In the genomic region with DNA sequence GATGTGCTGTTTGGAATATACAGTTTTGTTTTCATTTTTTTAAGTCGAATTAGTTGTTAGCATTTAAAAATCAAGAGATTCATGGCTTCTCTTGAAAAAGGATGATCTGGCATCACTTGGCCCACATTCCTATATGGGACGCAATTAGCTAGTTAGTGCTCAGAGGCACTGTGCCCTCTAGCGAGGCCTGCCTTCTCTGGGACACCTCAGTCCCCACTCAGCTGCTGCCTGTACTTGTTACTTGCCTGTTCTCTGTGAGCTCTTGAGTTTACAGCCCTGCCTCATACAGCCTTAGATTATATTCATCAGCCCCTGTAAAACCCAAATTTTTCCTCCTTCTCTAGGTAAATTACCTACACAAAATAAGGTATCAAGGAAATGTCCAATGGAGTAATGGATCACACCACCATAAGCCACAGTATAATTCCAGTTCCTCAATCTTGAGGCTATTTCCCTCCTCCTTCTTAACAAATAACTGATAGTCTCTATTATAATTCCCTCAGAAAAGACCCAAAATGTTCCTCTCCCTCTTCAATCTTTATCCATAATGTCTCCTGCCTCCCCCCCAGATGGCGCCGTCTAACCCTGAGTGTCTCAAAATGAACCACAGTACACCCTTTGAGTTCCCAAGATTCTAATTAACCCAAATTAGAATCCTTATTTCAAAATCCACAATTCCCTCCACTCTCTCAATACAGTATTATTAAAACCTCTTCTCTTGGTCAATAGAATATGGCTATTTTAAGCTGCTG, we compare ENCODE assay signal across 8 cellular contexts. TPM values are rescaled to one million over a fixed set of nuclear protein-coding genes. Genes with fewer than 3 reads are reported as not detected.
DNase-seq lines count a peak whose midpoint lies in the region; ATAC-seq and TF ChIP-seq lines count a peak whose summit lies in the region.

No MANE protein-coding gene starts in this region.

- TF ChIP-seq POLR2A in suprapubic skin (IDR thresholded peaks at IDR 0.05): no peak

- no peaks in the 10 kb centered on the region for H3K27me3 Mint-ChIP-seq in WTC11 (ENCODE audit: low read depth)

- no peaks in the 10 kb centered on the region for H3K27me3 ChIP-seq in suprapubic skin

- ATAC-seq in WTC11: no peak
- no peak for ATAC-seq in stimulated activated naive CD8-positive, alpha-beta T cell treated with anti-CD3 and anti-CD28 coated beads, Interleukin-15, Interleukin-2, amounts not matched to agents 100 U/mL and 50 U/mL, for 24 hours
- ATAC-seq in GM21576 (IDR thresholded peaks at IDR 0.05; ENCODE audit: unreplicated experiment): no peak

- no peak overlapping the region for H3K27ac ChIP-seq in suprapubic skin

- 86% methylated on average over 5 of the region's 5 CpGs for WGBS in suprapubic skin

- peaks cover 9% of the 10 kb centered on the region for H3K36me3 ChIP-seq in suprapubic skin

- H3K4me1 Mint-ChIP-seq in WTC11: peaks cover 27% of the 10 kb centered on the region

- no peaks in the 10 kb centered on the region for H3K9me3 Mint-ChIP-seq in WTC11

- peak overlapping the region; percentile 18 for H3K4me3 Mint-ChIP-seq in WTC11

- POLR2A ChIA-PET in WTC11 (lab: Charles Lee): no interaction called here

- H3K27ac Mint-ChIP-seq in WTC11: peak overlapping the region; percentile 2; the same call in 1 of the 2 replicates

- H3K4me3 ChIP-seq in suprapubic skin: no peak overlapping the region

- no peak for TF ChIP-seq EP300 in suprapubic skin (IDR thresholded peaks at IDR 0.05)

- peaks cover 21% of the 10 kb centered on the region for H3K4me1 ChIP-seq in suprapubic skin

- TF ChIP-seq CTCF in LNCAP (IDR thresholded peaks at IDR 0.05) (peak; percentile 51; the same call in 1 of the 2 replicates), WTC11 (IDR thresholded peaks at IDR 0.05) (no peak), suprapubic skin (IDR thresholded peaks at IDR 0.05) (no peak)

- CTCF ChIA-PET in WTC11 (lab: Charles Lee): interaction anchor here (0.6 to 1.0 kb wide), 2 partner anchors 90 to 252 kb away, joined by 3 read pairs; no protein-coding TSS in a partner anchor

- peaks cover 16% of the 10 kb centered on the region for H3K36me3 Mint-ChIP-seq in WTC11

- DNase-seq in EL (peak; percentile 50), WTC11 (ENCODE audit: low spot score) (no peak), fibroblast of the conjunctiva (ENCODE audit: low read depth) (peak; percentile 23), DMS79 treated with DMSO at 0.1 percent for 48 hours (lab: John Stamatoyannopoulos, UW) (no peak), suprapubic skin (ENCODE audit: low spot score in 2 of 2) (no peak)
- peak; percentile 64 for DNase-seq in stimulated activated naive CD8-positive, alpha-beta T cell treated with anti-CD3 and anti-CD28 coated beads, Interleukin-15, Interleukin-2, amounts not matched to agents 100 U/mL and 50 U/mL, for 24 hours

- no peaks in the 10 kb centered on the region for H3K9me3 ChIP-seq in suprapubic skin

TF ChIP-seq in WTC11, 78 proteins besides CTCF, POLR2A, EP300 and RAD21:
- TF ChIP-seq TEAD1 (CRISPR knock-in tag; IDR thresholded peaks at IDR 0.05): no peak
- TF ChIP-seq, protein P1, sequence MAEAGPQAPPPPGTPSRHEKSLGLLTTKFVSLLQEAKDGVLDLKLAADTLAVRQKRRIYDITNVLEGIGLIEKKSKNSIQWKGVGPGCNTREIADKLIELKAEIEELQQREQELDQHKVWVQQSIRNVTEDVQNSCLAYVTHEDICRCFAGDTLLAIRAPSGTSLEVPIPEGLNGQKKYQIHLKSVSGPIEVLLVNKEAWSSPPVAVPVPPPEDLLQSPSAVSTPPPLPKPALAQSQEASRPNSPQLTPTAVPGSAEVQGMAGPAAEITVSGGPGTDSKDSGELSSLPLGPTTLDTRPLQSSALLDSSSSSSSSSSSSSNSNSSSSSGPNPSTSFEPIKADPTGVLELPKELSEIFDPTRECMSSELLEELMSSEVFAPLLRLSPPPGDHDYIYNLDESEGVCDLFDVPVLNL (CRISPR knock-in tag; IDR thresholded peaks at IDR 0.05; ENCODE audit: borderline replicate concordance, low read depth): no peak
- no peak for TF ChIP-seq NFE2L1 (CRISPR knock-in tag; IDR thresholded peaks at IDR 0.05)
- no peak for TF ChIP-seq ZNF423 (CRISPR knock-in tag; IDR thresholded peaks at IDR 0.05)
- TF ChIP-seq, protein P2, sequence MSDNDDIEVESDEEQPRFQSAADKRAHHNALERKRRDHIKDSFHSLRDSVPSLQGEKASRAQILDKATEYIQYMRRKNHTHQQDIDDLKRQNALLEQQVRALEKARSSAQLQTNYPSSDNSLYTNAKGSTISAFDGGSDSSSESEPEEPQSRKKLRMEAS (CRISPR knock-in tag; IDR thresholded peaks at IDR 0.05): no peak
- TF ChIP-seq, protein P3, sequence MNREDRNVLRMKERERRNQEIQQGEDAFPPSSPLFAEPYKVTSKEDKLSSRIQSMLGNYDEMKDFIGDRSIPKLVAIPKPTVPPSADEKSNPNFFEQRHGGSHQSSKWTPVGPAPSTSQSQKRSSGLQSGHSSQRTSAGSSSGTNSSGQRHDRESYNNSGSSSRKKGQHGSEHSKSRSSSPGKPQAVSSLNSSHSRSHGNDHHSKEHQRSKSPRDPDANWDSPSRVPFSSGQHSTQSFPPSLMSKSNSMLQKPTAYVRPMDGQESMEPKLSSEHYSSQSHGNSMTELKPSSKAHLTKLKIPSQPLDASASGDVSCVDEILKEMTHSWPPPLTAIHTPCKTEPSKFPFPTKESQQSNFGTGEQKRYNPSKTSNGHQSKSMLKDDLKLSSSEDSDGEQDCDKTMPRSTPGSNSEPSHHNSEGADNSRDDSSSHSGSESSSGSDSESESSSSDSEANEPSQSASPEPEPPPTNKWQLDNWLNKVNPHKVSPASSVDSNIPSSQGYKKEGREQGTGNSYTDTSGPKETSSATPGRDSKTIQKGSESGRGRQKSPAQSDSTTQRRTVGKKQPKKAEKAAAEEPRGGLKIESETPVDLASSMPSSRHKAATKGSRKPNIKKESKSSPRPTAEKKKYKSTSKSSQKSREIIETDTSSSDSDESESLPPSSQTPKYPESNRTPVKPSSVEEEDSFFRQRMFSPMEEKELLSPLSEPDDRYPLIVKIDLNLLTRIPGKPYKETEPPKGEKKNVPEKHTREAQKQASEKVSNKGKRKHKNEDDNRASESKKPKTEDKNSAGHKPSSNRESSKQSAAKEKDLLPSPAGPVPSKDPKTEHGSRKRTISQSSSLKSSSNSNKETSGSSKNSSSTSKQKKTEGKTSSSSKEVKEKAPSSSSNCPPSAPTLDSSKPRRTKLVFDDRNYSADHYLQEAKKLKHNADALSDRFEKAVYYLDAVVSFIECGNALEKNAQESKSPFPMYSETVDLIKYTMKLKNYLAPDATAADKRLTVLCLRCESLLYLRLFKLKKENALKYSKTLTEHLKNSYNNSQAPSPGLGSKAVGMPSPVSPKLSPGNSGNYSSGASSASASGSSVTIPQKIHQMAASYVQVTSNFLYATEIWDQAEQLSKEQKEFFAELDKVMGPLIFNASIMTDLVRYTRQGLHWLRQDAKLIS (CRISPR knock-in tag; IDR thresholded peaks at IDR 0.05; ENCODE audit: borderline replicate concordance): no peak
- TF ChIP-seq, protein P4, sequence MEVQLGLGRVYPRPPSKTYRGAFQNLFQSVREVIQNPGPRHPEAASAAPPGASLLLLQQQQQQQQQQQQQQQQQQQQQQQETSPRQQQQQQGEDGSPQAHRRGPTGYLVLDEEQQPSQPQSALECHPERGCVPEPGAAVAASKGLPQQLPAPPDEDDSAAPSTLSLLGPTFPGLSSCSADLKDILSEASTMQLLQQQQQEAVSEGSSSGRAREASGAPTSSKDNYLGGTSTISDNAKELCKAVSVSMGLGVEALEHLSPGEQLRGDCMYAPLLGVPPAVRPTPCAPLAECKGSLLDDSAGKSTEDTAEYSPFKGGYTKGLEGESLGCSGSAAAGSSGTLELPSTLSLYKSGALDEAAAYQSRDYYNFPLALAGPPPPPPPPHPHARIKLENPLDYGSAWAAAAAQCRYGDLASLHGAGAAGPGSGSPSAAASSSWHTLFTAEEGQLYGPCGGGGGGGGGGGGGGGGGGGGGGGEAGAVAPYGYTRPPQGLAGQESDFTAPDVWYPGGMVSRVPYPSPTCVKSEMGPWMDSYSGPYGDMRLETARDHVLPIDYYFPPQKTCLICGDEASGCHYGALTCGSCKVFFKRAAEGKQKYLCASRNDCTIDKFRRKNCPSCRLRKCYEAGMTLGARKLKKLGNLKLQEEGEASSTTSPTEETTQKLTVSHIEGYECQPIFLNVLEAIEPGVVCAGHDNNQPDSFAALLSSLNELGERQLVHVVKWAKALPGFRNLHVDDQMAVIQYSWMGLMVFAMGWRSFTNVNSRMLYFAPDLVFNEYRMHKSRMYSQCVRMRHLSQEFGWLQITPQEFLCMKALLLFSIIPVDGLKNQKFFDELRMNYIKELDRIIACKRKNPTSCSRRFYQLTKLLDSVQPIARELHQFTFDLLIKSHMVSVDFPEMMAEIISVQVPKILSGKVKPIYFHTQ (CRISPR knock-in tag; IDR thresholded peaks at IDR 0.05): no peak

RNA-seq across cellular contexts. Expression of a gene that starts 2.7 kb away (rescaled TPM):
- total RNA-seq in WTC11 (2021): 19.8 to 24.1 TPM (median 20.1 TPM) in 3 replicates
- total RNA-seq in suprapubic skin: 10 to 100 TPM; 11.3 to 13.5 (median 12.0) TPM

Comparison
In these comparisons a context has a peak if more than half of its experiments do, and no peak if none do; other contexts are left out.
1. DNase-seq: peak in EL (single experiment), fibroblast of the conjunctiva (single experiment) and stimulated activated naive CD8-positive, alpha-beta T cell treated with anti-CD3 and anti-CD28 coated beads, Interleukin-15, Interleukin-2, amounts not matched to agents 100 U/mL and 50 U/mL, for 24 hours (single experiment); none in WTC11 (single experiment), DMS79 treated with DMSO at 0.1 percent for 48 hours (single experiment) and suprapubic skin (0 of 2).